7 cellular contexts compared by ENCODE assay signal in genomic region chr5:180328296-180329137, GRCh38. TPM values are rescaled to one million over a fixed set of nuclear protein-coding genes. Genes with fewer than 3 reads are reported as not detected.
A peak's percentile ranks its signal among the peaks of the same experiment; 100 is the strongest.
DNase-seq lines count a peak whose midpoint lies in the region; ATAC-seq and TF ChIP-seq lines count a peak whose summit lies in the region.

No MANE protein-coding gene starts in this region.

- TF ChIP-seq CTCF in GM13976 (IDR thresholded peaks at IDR 0.05; ENCODE audit: borderline replicate concordance, control extremely low read depth, extremely low read depth, insufficient read depth, missing control alignments): peak; percentile 83

- DNase-seq in GM13976 (ENCODE audit: low spot score): peak; percentile 91
- DNase-seq in NCI-H2196 (lab: John Stamatoyannopoulos, UW; ENCODE audit: unreplicated experiment): peak; percentile 89
- DNase-seq in caudate nucleus (lab: John Stamatoyannopoulos, UW): peak in 42 of 61 donors; percentile 10 to 79 (median 44)
- peak; percentile 80 for DNase-seq in left lobe of liver (ENCODE audit: low spot score)
- peak; percentile 67 to 83 (median 69) for DNase-seq in stimulated activated CD4-positive, alpha-beta T cell treated with anti-CD3 and anti-CD28 coated beads, TNF-alpha, amount 100 ng/mL, for 24 hours (ENCODE audit: low read depth in 3 of 3)

- H3K27ac ChIP-seq in caudate nucleus (ENCODE audit: low read depth, low read length): no peak overlapping the region

- in situ Hi-C loops in GM13976 (cut with MboI; ENCODE audit: low sequenced_read_pairs, unreplicated experiment): no loop called here

- ATAC-seq in HG03039 (IDR thresholded peaks at IDR 0.05; ENCODE audit: unreplicated experiment): peak; percentile 62
- ATAC-seq in activated CD4-positive, CD25-positive, alpha-beta regulatory T cell treated with anti-CD3 and anti-CD28 coated beads, Interleukin-2, amount 50 U/mL, for 24 hours: peak; percentile 88 to 92
- peak; percentile 97 for ATAC-seq in left lobe of liver

RNA-seq across cellular contexts. Expression of gene GFPT2, which starts 24.6 kb away (rescaled TPM):
- 0.78 TPM for total RNA-seq in left lobe of liver

RNA-seq across cellular contexts. Expression of gene MAPK9, which starts 36.6 kb away (rescaled TPM):
- 15.0 TPM for total RNA-seq in left lobe of liver
